ENCODE assay signal across 8 cellular contexts in genomic region chr15:101294731-101295606, GRCh38. TPM values are rescaled to one million over a fixed set of nuclear protein-coding genes. Genes with fewer than 3 reads are reported as not detected.
DNase-seq lines count a peak whose midpoint lies in the region; TF ChIP-seq lines count a peak whose summit lies in the region.

TSS of gene SNRPA1 (minus strand) at chr15:101295248. CDS start at chr15:101295178, 70 bp downstream.

- DNase-seq in CMK (ENCODE audit: low read depth) (peak; percentile 91), GM20000 (ENCODE audit: low spot score) (peak; percentile 98), HT-29 (ENCODE audit: low spot score) (peak; percentile 97), medulla oblongata (ENCODE audit: extremely low spot score) (peak; percentile 93)
- peak; percentile 99 for DNase-seq in NK-92 treated with Interleukin-12 subunit alpha and Interleukin-12 subunit beta, amount 100 ng/mL, for 24 hours (lab: John Stamatoyannopoulos, UW)
- DNase-seq in activated CD8-positive, alpha-beta memory T cell treated with anti-CD3 and anti-CD28 coated beads for 24 hours = peak; percentile 99
- peak; percentile 96 for DNase-seq in effector CD8-positive, alpha-beta T cell (lab: John Stamatoyannopoulos, UW)
- peak; percentile 95 to 98 (median 98) for DNase-seq in stimulated activated CD4-positive, alpha-beta T cell treated with anti-CD3 and anti-CD28 coated beads, TNF-alpha, amount 100 ng/mL, for 48 hours (ENCODE audit: low read depth in 3 of 3)

- no peak for TF ChIP-seq CTCF in GM20000 (IDR thresholded peaks at IDR 0.05; ENCODE audit: extremely low read depth, missing control alignments)

RNA-seq across cellular contexts. Expression of gene SNRPA1, which starts in this region (rescaled TPM):
- total RNA-seq in HT-29 (2014; rRNA removed; shearing (Covaris generic)) = 57.3 and 63.0 TPM in 2 replicates

Comparison
In these comparisons a context has a peak if more than half of its experiments do, and no peak if none do; other contexts are left out.
1. Peak in every context shown above with its lines: DNase-seq.